Comparison of ENCODE assay signal across 17 cellular contexts in the genomic region with DNA sequence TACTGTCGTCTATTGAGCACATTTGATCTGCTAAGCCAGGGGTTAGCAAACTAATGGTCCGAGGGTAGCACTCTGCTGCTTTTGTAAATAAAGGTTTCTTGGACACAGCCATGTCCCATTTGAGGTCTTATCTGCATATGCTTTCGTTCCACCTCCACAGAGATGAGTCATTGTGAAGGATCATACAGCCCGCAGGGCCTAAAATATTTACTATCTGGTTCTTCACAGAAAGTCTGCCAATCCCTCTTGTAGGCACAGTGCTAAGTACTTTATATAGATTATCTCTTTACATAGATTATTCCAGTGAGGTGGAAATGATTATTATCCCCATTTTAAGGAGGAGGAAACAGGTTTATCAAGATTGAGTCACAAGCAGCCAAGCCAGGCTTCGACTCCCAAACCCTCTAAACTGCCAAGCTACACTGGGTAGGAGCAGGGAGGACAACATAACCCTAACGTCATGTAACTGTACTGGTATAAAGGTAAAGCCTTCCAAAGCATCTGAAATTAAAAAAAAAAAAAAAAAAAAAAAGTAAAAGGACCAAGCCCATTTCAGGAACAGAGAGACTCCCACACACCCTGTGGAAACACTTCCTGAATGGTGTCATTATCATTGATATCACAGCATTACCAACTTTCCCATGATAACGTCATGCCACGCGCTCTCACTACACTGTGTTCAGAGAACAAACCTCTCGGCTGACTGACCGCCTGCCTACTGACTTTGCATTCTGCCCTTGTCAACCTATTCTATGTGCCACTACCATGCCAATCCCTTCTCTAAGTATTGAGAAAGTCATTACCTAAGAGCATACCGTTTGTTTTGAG.
DNase-seq lines count a peak whose midpoint lies in the region; ATAC-seq and TF ChIP-seq lines count a peak whose summit lies in the region.
"Had no signal": no experiment of that assay in that cellular context is flagged by ENCODE, and none has a peak within 500 bp of the region (broad histone marks: within the 10 kb centered on the region; RNA-seq: fewer than 3 reads in every experiment).

No MANE protein-coding gene starts in this region.

- H2BK15ac ChIP-seq in mesendoderm (replicated peaks; ENCODE audit: low read depth) = no peak overlapping the region

- H3K23ac ChIP-seq in mesendoderm (ENCODE audit: low read length) = no peak overlapping the region

- no peaks in the 10 kb centered on the region for H3K27me3 ChIP-seq in mammary epithelial cell (ENCODE audit: insufficient read depth, low read length)
- no peaks in the 10 kb centered on the region for H3K27me3 ChIP-seq in mesendoderm (ENCODE audit: insufficient read depth, low read length, poor library complexity)
- H3K27me3 ChIP-seq: upper lobe of left lung had no signal

- BruUV-seq in mammary epithelial cell (replicated peaks; lab: Mats Ljungman, UMichigan) = no TSS peak

- H3K4me1 ChIP-seq in mammary epithelial cell (ENCODE audit: insufficient read depth, low read length) = no peaks in the 10 kb centered on the region
- H3K4me1 ChIP-seq in mesendoderm (ENCODE audit: control insufficient read depth, low read depth, low read length) = no peaks in the 10 kb centered on the region

- H3K4me2 ChIP-seq in mammary epithelial cell (ENCODE audit: insufficient read depth, low read depth, low read length) (no peak overlapping the region), mesendoderm (ENCODE audit: low read length) (no peak overlapping the region)

- H3K36me3 ChIP-seq in mammary epithelial cell (ENCODE audit: insufficient read depth, low read length) = peaks cover 1% of the 10 kb centered on the region
- H3K36me3 ChIP-seq in mesendoderm (ENCODE audit: control insufficient read depth, insufficient read depth, low read length) = no peaks in the 10 kb centered on the region
- H3K36me3 ChIP-seq: upper lobe of left lung had no signal

- no peak overlapping the region for H2AK5ac ChIP-seq in mesendoderm (ENCODE audit: low read length)

- no peak overlapping the region for H3K4me3 Mint-ChIP-seq in naive thymus-derived CD8-positive, alpha-beta T cell
- H3K4me3 Mint-ChIP-seq: activated naive CD8-positive, alpha-beta T cell; central memory CD8-positive, alpha-beta T cell; HFFc6 had no signal

- H4K5ac ChIP-seq in mesendoderm (ENCODE audit: low read length) = no peak overlapping the region

- H3K4ac ChIP-seq in mesendoderm (ENCODE audit: low read depth, low read length) = no peak overlapping the region

- no peak overlapping the region for H3K9ac ChIP-seq in mammary epithelial cell (ENCODE audit: insufficient read depth, low read length)
- no peak overlapping the region for H3K9ac ChIP-seq in mesendoderm (ENCODE audit: low read length)

- ATAC-seq in HG03139 (IDR thresholded peaks at IDR 0.05; ENCODE audit: unreplicated experiment) = no peak
- ATAC-seq in naive thymus-derived CD8-positive, alpha-beta T cell = no peak
- ATAC-seq in HG02571 (IDR thresholded peaks at IDR 0.05; ENCODE audit: unreplicated experiment) = no peak
- no peak for ATAC-seq in HG03442 (IDR thresholded peaks at IDR 0.05; ENCODE audit: unreplicated experiment)

- peaks cover 1 to 7% (median 3%) of the 10 kb centered on the region in 4 donors for H3K4me1 Mint-ChIP-seq in naive thymus-derived CD8-positive, alpha-beta T cell
- H3K4me1 Mint-ChIP-seq: central memory CD8-positive, alpha-beta T cell had no signal

- H3K79me2 ChIP-seq in mammary epithelial cell (ENCODE audit: insufficient read depth, low read length) = no peaks in the 10 kb centered on the region
- H3K79me2 ChIP-seq in mesendoderm (ENCODE audit: control insufficient read depth, insufficient read depth, low read length) = no peaks in the 10 kb centered on the region

- H3K4me3 ChIP-seq in mammary epithelial cell (replicated peaks in 1 of 3; ENCODE audit: insufficient read depth in 1 of 3, low read depth in 2 of 3, low read length in 3 of 3) = no peak overlapping the region
- H3K4me3 ChIP-seq in mesendoderm (ENCODE audit: low read length) = no peak overlapping the region
- H3K4me3 ChIP-seq: upper lobe of left lung had no signal

- WGBS in mammary epithelial cell (ENCODE audit: low coverage, missing lambda C conversion rate) = 93% methylated on average over 11 of the region's 12 CpGs
- WGBS in mesendoderm (ENCODE audit: extremely low coverage, insufficient coverage, low lambda C conversion rate) = no CpG with 5 or more reads among the region's 12 CpGs

- H4K8ac ChIP-seq in mesendoderm (ENCODE audit: low read depth, low read length) = no peak overlapping the region

- no peaks in the 10 kb centered on the region for H3K27me3 Mint-ChIP-seq in naive thymus-derived CD8-positive, alpha-beta T cell
- H3K27me3 Mint-ChIP-seq: activated naive CD8-positive, alpha-beta T cell; central memory CD8-positive, alpha-beta T cell had no signal

- H3K79me1 ChIP-seq in mesendoderm (ENCODE audit: low read length) = no peaks in the 10 kb centered on the region

- H2BK120ac ChIP-seq in mesendoderm (ENCODE audit: low read depth, low read length) = no peak overlapping the region

- no peaks in the 10 kb centered on the region for H4K20me1 ChIP-seq in mammary epithelial cell (ENCODE audit: insufficient read depth, low read length)

- no peak overlapping the region for H3K27ac Mint-ChIP-seq in naive thymus-derived CD8-positive, alpha-beta T cell
- H3K27ac Mint-ChIP-seq: activated naive CD8-positive, alpha-beta T cell; HFFc6 had no signal

- in situ Hi-C loops in mammary epithelial cell (cut with MboI; ENCODE audit: low sequenced_read_pairs in 2 of 2) = no loop called here

- H3K9me3 ChIP-seq in mammary epithelial cell (replicated peaks; ENCODE audit: insufficient read depth, low read length) = no peaks in the 10 kb centered on the region
- H3K9me3 ChIP-seq: upper lobe of left lung had no signal

- H3K9me3 Mint-ChIP-seq in naive thymus-derived CD8-positive, alpha-beta T cell = no peaks in the 10 kb centered on the region
- H3K9me3 Mint-ChIP-seq: central memory CD8-positive, alpha-beta T cell; HFFc6 had no signal

- no peak overlapping the region for H3K56ac ChIP-seq in mesendoderm (ENCODE audit: low read length)

- peaks cover 4 to 22% (median 6%) of the 10 kb centered on the region in 3 donors for H3K36me3 Mint-ChIP-seq in naive thymus-derived CD8-positive, alpha-beta T cell

- H2AFZ ChIP-seq in mammary epithelial cell (ENCODE audit: low read depth, low read length) = no peak overlapping the region

- no peak overlapping the region for H3K18ac ChIP-seq in mesendoderm (ENCODE audit: low read length)

- no peak overlapping the region for H2BK5ac ChIP-seq in mesendoderm (ENCODE audit: low read length)

- no peak for TF ChIP-seq CTCF in mammary epithelial cell (conservative IDR thresholded peaks at IDR 0.05 in 1 of 2, IDR thresholded peaks at IDR 0.05 in 1 of 2; ENCODE audit: extremely low read depth in 1 of 2, insufficient read depth in 1 of 2, low read depth in 1 of 2, low read length in 2 of 2)

- POLR2A ChIA-PET in naive thymus-derived CD8-positive, alpha-beta T cell (lab: Charles Lee) = no interaction called here

- DNase-seq in COLO829 (ENCODE audit: low spot score) (peak; percentile 28), NCI-H226 (peak; percentile 38), mammary epithelial cell (peak; percentile 6), mesendoderm (peak; percentile 17)
- no peak for DNase-seq in naive thymus-derived CD8-positive, alpha-beta T cell
- DNase-seq: activated CD4-positive, alpha-beta T cell treated with anti-CD3 and anti-CD28 coated beads for 48 hours; HFFc6; midbrain; NCI-H1436; nucleus accumbens; stimulated activated CD4-positive, alpha-beta T cell treated with anti-CD3 and anti-CD28 coated beads, Interleukin-4, amount 100 ng/mL, for 24 hours; upper lobe of left lung had no signal

- dilution Hi-C loops in mammary epithelial cell (cut with HindIII; ENCODE audit: low sequenced_read_pairs) = no loop called here

- H3K27ac ChIP-seq in mammary epithelial cell (ENCODE audit: insufficient read depth, low read depth, low read length) (no peak overlapping the region), mesendoderm (ENCODE audit: low read depth, low read length) (no peak overlapping the region)
- H3K27ac ChIP-seq: upper lobe of left lung had no signal

- intact Hi-C loops in mammary epithelial cell (cut with micrococcal nuclease) = loop anchor here (10.0 kb wide), 1 partner anchor 537 kb away; no protein-coding TSS in a partner anchor

- CTCF ChIA-PET in mammary epithelial cell (lab: Charles Lee; ENCODE audit: low non-redundant PET) = no interaction called here

Comparison
In these comparisons a context has a peak if more than half of its experiments do, and no peak if none do; other contexts are left out.
1. DNase-seq: peak in COLO829 (single experiment), NCI-H226 (single experiment), mammary epithelial cell (single experiment) and mesendoderm (single experiment); none in naive thymus-derived CD8-positive, alpha-beta T cell (0 of 10).